Comparison of ENCODE assay signal across 8 cellular contexts in the genomic region with DNA sequence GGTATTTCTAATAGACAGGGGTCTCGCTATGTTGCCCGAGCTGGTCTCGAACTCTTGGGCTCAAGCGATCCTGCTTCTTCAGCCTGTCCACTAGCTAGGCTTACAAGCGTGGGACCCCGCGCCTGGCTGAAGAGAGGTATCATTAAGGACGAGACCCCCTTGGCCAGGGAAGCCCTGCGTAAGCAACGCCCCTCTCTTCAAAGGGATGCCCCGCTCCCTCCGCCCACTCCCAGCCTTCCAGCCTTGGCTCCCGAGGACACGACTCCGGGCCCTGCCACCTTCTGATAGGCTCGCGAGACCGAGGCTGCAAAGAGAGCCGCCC. TPM values are rescaled to one million over a fixed set of nuclear protein-coding genes. Genes with fewer than 3 reads are reported as not detected.
A peak's percentile ranks its signal among the peaks of the same experiment; 100 is the strongest.
DNase-seq lines count a peak whose midpoint lies in the region; ATAC-seq lines count a peak whose summit lies in the region.

No MANE protein-coding gene starts in this region.

- H2BK15ac ChIP-seq in mesenchymal stem cell (ENCODE audit: low read depth, poor library complexity, severe bottlenecking), result no peak overlapping the region

- H3K27ac ChIP-seq in Karpas-422 (ENCODE audit: low read length), result no peak overlapping the region; the same call in 1 of the 2 replicates
- peak overlapping the region; percentile 99 for H3K27ac ChIP-seq in caudate nucleus (ENCODE audit: low read depth, low read length)
- H3K27ac ChIP-seq in mesenchymal stem cell (ENCODE audit: low read length, poor library complexity, severe bottlenecking), result peak overlapping the region; percentile 2

- H3K36me3 ChIP-seq in Karpas-422 (ENCODE audit: insufficient read depth, low read length) (no peaks in the 10 kb centered on the region), mesenchymal stem cell (ENCODE audit: control insufficient read depth in 1 of 2, insufficient read depth in 2 of 2, low read depth in 1 of 2, low read length in 2 of 2) (peaks cover 0 to 10% of the 10 kb centered on the region in 2 experiments)

- H3K4ac ChIP-seq in mesenchymal stem cell (ENCODE audit: low read depth in 1 of 2, low read length in 2 of 2), result peak overlapping the region in 1 of 2 experiments; percentile 73

- H3K4me1 ChIP-seq in Karpas-422 (ENCODE audit: low read length) (peaks cover 21% of the 10 kb centered on the region), mesenchymal stem cell (ENCODE audit: control insufficient read depth, insufficient read depth, low read depth, low read length) (peaks cover 15% of the 10 kb centered on the region)

- no peaks in the 10 kb centered on the region for H3K9me2 ChIP-seq in Karpas-422 (replicated peaks; ENCODE audit: insufficient read depth, low read length)

- H3K9ac ChIP-seq in Karpas-422 (ENCODE audit: low read length), result peak overlapping the region; percentile 84; the same call in 1 of the 2 replicates
- H3K9ac ChIP-seq in mesenchymal stem cell (ENCODE audit: low read length), result peak overlapping the region; percentile 88

- peak overlapping the region; percentile 88 for H3K4me2 ChIP-seq in Karpas-422 (ENCODE audit: low read depth, low read length, poor library complexity, severe bottlenecking)
- H3K4me2 ChIP-seq in mesenchymal stem cell (ENCODE audit: low read length, poor library complexity, severe bottlenecking), result peak overlapping the region; percentile 46

- H2BK5ac ChIP-seq in mesenchymal stem cell (ENCODE audit: low read depth, low read length, poor library complexity, severe bottlenecking), result no peak overlapping the region

- peak overlapping the region; percentile 1 for H4K91ac ChIP-seq in mesenchymal stem cell (ENCODE audit: low read length)

- peak overlapping the region in 1 of 2 experiments; percentile 82 for H3K18ac ChIP-seq in mesenchymal stem cell (ENCODE audit: low read depth in 1 of 2, low read length in 2 of 2)

- 16% methylated on average over 19 of the region's 19 CpGs for WGBS in mesenchymal stem cell

- no peaks in the 10 kb centered on the region for H4K20me1 ChIP-seq in Karpas-422 (ENCODE audit: insufficient read depth, low read depth, low read length)

- no peak overlapping the region for H2BK120ac ChIP-seq in mesenchymal stem cell (ENCODE audit: low read depth, low read length)

- ATAC-seq in HG03280 (IDR thresholded peaks at IDR 0.05; ENCODE audit: unreplicated experiment), result no peak
- no peak for ATAC-seq in HG03139 (IDR thresholded peaks at IDR 0.05; ENCODE audit: unreplicated experiment)

- peak overlapping the region in 1 of 2 experiments; percentile 47 for H2BK12ac ChIP-seq in mesenchymal stem cell (ENCODE audit: low read length in 2 of 2)

- peak overlapping the region; percentile 85 for H4K8ac ChIP-seq in mesenchymal stem cell (ENCODE audit: low read length)

- peak overlapping the region in 1 of 2 experiments; percentile 31 for H3K23ac ChIP-seq in mesenchymal stem cell (ENCODE audit: low read length in 2 of 2)

- H2AK5ac ChIP-seq in mesenchymal stem cell (ENCODE audit: low read length, severe bottlenecking), result no peak overlapping the region

- peak overlapping the region; percentile 86 for H3K4me3 ChIP-seq in Karpas-422 (ENCODE audit: low read length)
- peak overlapping the region; percentile 83 to 85 for H3K4me3 ChIP-seq in mesenchymal stem cell (ENCODE audit: insufficient read depth in 1 of 2, low read depth in 1 of 2, low read length in 2 of 2)

- H3K14ac ChIP-seq in mesenchymal stem cell (ENCODE audit: low read length in 2 of 2), result no peak overlapping the region

- no peak overlapping the region for H2AFZ ChIP-seq in Karpas-422 (ENCODE audit: low read length)
- peak overlapping the region; percentile 99 for H2AFZ ChIP-seq in mesenchymal stem cell (ENCODE audit: low read depth, low read length)

- H3K79me1 ChIP-seq in mesenchymal stem cell (replicated peaks; ENCODE audit: low read length, poor library complexity, severe bottlenecking), result peaks cover 3% of the 10 kb centered on the region

- no peaks in the 10 kb centered on the region for H3K27me3 ChIP-seq in Karpas-422 (ENCODE audit: low read length)
- H3K27me3 ChIP-seq in mesenchymal stem cell (ENCODE audit: control insufficient read depth in 1 of 2, insufficient read depth in 1 of 2, low read length in 2 of 2), result no peaks in the 10 kb centered on the region

- H3K9me3 ChIP-seq in Karpas-422 (ENCODE audit: low read length) (no peaks in the 10 kb centered on the region), mesenchymal stem cell (ENCODE audit: control insufficient read depth, low read length) (no peaks in the 10 kb centered on the region)

- H3K79me2 ChIP-seq in Karpas-422 (ENCODE audit: low read length), result peaks cover 49% of the 10 kb centered on the region

- peak; percentile 91 to 96 for DNase-seq in NCI-H446 (lab: John Stamatoyannopoulos, UW)
- DNase-seq in NCI-H446 treated with DMSO at 0.1 percent for 48 hours (lab: John Stamatoyannopoulos, UW), result no peak
- no peak for DNase-seq in Karpas-422
- DNase-seq in caudate nucleus (lab: John Stamatoyannopoulos, UW), result peak in 13 of 61 donors; percentile 95 to 99 (median 98)
- no peak for DNase-seq in mesenchymal stem cell
- DNase-seq in EL, result no peak

RNA-seq across cellular contexts. Expression of a gene that starts 0.2 kb away (rescaled TPM):
- 11.9 and 14.5 TPM in 2 replicates for total RNA-seq in Karpas-422 (2014; rRNA removed; shearing (Covaris generic); ENCODE audit: low replicate concordance)
- polyA plus RNA-seq in mesenchymal stem cell (2013, experiment 1 of 2), result 7.6 TPM
- polyA plus RNA-seq in mesenchymal stem cell (2013, experiment 2 of 2), result 8.2 TPM

RNA-seq across cellular contexts. Expression of a gene that starts 4.2 kb away (rescaled TPM):
- 40.4 and 40.8 TPM in 2 replicates for total RNA-seq in Karpas-422 (2014; rRNA removed; shearing (Covaris generic); ENCODE audit: low replicate concordance)
- 10.3 TPM for polyA plus RNA-seq in mesenchymal stem cell (2013, experiment 1 of 2)
- polyA plus RNA-seq in mesenchymal stem cell (2013, experiment 2 of 2), result 10.2 TPM

RNA-seq across cellular contexts. Expression of a gene that starts 31.6 kb away (rescaled TPM):
- 29.0 and 33.0 TPM in 2 replicates for total RNA-seq in Karpas-422 (2014; rRNA removed; shearing (Covaris generic); ENCODE audit: low replicate concordance)
- 4.0 TPM for polyA plus RNA-seq in mesenchymal stem cell (2013, experiment 1 of 2)
- 3.7 TPM for polyA plus RNA-seq in mesenchymal stem cell (2013, experiment 2 of 2)

RNA-seq across cellular contexts. Expression of a gene that starts 38.3 kb away (rescaled TPM):
- total RNA-seq in Karpas-422 (2014; rRNA removed; shearing (Covaris generic); ENCODE audit: low replicate concordance), result 653 and 873 TPM in 2 replicates
- polyA plus RNA-seq in mesenchymal stem cell (2013, experiment 1 of 2), result 493 TPM
- polyA plus RNA-seq in mesenchymal stem cell (2013, experiment 2 of 2), result 478 TPM

RNA-seq across cellular contexts. Expression of a gene that starts 47.7 kb away (rescaled TPM):
- total RNA-seq in Karpas-422 (2014; rRNA removed; shearing (Covaris generic); ENCODE audit: low replicate concordance), result 3.7 and 6.5 TPM in 2 replicates
- 3.8 TPM for polyA plus RNA-seq in mesenchymal stem cell (2013, experiment 1 of 2)
- 4.1 TPM for polyA plus RNA-seq in mesenchymal stem cell (2013, experiment 2 of 2)

Comparison
In these comparisons a context has a peak if more than half of its experiments do, and no peak if none do; other contexts are left out.
1. DNase-seq: peak in NCI-H446 (2 of 2); none in NCI-H446 treated with DMSO at 0.1 percent for 48 hours (single experiment), Karpas-422 (single experiment), mesenchymal stem cell (single experiment) and EL (single experiment).